In the genomic region with DNA sequence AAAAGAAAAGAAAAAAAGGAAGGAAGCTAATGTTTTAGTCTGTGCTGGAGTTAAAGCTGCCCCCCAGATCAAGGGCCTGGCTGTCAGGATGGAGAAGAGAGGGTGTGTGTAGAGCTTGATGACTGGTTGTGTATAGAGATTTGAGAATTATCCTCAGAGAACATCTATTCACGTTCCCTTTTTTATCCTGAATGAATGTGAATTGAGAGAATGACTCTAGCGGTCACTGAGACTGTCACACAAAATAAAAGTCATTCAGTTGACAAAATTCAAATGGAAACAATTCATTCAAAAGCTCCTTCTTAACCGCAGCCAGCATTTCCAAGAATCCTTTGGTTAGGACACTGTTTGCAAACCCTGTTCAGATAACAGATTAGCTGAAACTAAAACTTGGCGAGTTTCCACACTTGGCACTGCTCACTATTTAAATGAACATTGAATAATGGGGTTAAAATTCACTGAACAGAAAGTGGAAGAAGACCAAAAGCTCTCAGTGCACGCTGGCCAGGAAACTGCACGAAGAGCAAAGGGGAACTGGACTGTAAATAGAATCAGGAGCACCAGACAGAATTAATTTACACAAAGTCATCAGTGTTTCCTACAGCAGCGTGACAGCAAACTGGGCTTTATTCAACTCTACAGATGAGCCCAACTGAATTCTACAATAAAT, we compare ENCODE assay signal across 8 cellular contexts. TPM values are rescaled to one million over a fixed set of nuclear protein-coding genes. Genes with fewer than 3 reads are reported as not detected.
DNase-seq lines count a peak whose midpoint lies in the region; ATAC-seq and TF ChIP-seq lines count a peak whose summit lies in the region.

No MANE protein-coding gene starts in this region.

- TF ChIP-seq CTCF in activated B cell treated with CpG ODN at 0.5 μM for 24 hours (IDR thresholded peaks at IDR 0.05), result no peak

- POLR2A ChIA-PET in activated B cell treated with CpG ODN at 0.5 μM for 24 hours (lab: Charles Lee), result no interaction called here

- H3K9me3 Mint-ChIP-seq in activated B cell treated with CpG ODN at 0.5 μM for 24 hours, result no peaks in the 10 kb centered on the region
- no peaks in the 10 kb centered on the region for H3K9me3 Mint-ChIP-seq in immature natural killer cell

- ATAC-seq in GM18502 (IDR thresholded peaks at IDR 0.05; ENCODE audit: poor library complexity, unreplicated experiment) (peak; percentile 74), HG03354 (IDR thresholded peaks at IDR 0.05; ENCODE audit: poor library complexity, severe bottlenecking, unreplicated experiment) (peak; percentile 62), activated B cell treated with CpG ODN at 0.5 μM for 24 hours (ENCODE audit: low read depth) (peak; percentile 54)

- H3K36me3 Mint-ChIP-seq in activated B cell treated with CpG ODN at 0.5 μM for 24 hours (ENCODE audit: low read depth) (no peaks in the 10 kb centered on the region), immature natural killer cell (no peaks in the 10 kb centered on the region)

- no peaks in the 10 kb centered on the region for H3K27me3 Mint-ChIP-seq in activated B cell treated with CpG ODN at 0.5 μM for 24 hours
- H3K27me3 Mint-ChIP-seq in immature natural killer cell (ENCODE audit: low read depth in 3 of 3), result peaks cover 0 to 10% (median under 1%) of the 10 kb centered on the region in 3 donors

- peaks cover 19% of the 10 kb centered on the region for H3K4me1 Mint-ChIP-seq in activated B cell treated with CpG ODN at 0.5 μM for 24 hours
- H3K4me1 Mint-ChIP-seq in immature natural killer cell, result peaks cover 10 to 11% of the 10 kb centered on the region in 2 donors

- CTCF ChIA-PET in activated B cell treated with CpG ODN at 0.5 μM for 24 hours (lab: Charles Lee), result no interaction called here

- H3K4me3 Mint-ChIP-seq in activated B cell treated with CpG ODN at 0.5 μM for 24 hours (peak overlapping the region; percentile 66), immature natural killer cell (no peak overlapping the region)

- DNase-seq in A172 (ENCODE audit: low spot score) (peak; percentile 66), activated B cell treated with CpG ODN at 0.5 μM for 24 hours (no peak), hippocampal formation (lab: John Stamatoyannopoulos, UW) (peak; percentile 16 to 44), superior temporal gyrus (ENCODE audit: extremely low spot score) (peak; percentile 58), immature natural killer cell (no peak), cerebellum (ENCODE audit: low spot score) (no peak)

- H3K27ac Mint-ChIP-seq in activated B cell treated with CpG ODN at 0.5 μM for 24 hours (peak overlapping the region; percentile 54), immature natural killer cell (peak overlapping the region in 3 of 6 donors; percentile 19 to 48 (median 29))

- intact Hi-C loops in activated B cell treated with CpG ODN at 0.5 μM for 24 hours (cut with micrococcal nuclease), result no loop called here

RNA-seq across cellular contexts. Expression of gene FAM89A, which starts 13.6 kb away (rescaled TPM):
- 17.0 and 17.9 TPM in 2 replicates for total RNA-seq in A172 (2014; rRNA removed; shearing (Covaris generic))
- total RNA-seq in activated B cell treated with CpG ODN at 0.5 μM for 24 hours (5.2 and 5.3 TPM in 2 replicates), cerebellum (13.8 TPM)
- 1 to 10 TPM; 4.7 to 9.5 (median 8.8) TPM for polyA plus RNA-seq in immature natural killer cell

Comparison
In these comparisons a context has a peak if more than half of its experiments do, and no peak if none do; other contexts are left out.
1. DNase-seq: peak in A172 (single experiment), hippocampal formation (2 of 2) and superior temporal gyrus (single experiment); none in activated B cell treated with CpG ODN at 0.5 μM for 24 hours (single experiment), immature natural killer cell (0 of 3) and cerebellum (single experiment).
2. Peak in every context shown above with its lines, with median percentiles within 50 percentile points of each other: ATAC-seq.